9 cellular contexts compared by ENCODE assay signal in the genomic region with DNA sequence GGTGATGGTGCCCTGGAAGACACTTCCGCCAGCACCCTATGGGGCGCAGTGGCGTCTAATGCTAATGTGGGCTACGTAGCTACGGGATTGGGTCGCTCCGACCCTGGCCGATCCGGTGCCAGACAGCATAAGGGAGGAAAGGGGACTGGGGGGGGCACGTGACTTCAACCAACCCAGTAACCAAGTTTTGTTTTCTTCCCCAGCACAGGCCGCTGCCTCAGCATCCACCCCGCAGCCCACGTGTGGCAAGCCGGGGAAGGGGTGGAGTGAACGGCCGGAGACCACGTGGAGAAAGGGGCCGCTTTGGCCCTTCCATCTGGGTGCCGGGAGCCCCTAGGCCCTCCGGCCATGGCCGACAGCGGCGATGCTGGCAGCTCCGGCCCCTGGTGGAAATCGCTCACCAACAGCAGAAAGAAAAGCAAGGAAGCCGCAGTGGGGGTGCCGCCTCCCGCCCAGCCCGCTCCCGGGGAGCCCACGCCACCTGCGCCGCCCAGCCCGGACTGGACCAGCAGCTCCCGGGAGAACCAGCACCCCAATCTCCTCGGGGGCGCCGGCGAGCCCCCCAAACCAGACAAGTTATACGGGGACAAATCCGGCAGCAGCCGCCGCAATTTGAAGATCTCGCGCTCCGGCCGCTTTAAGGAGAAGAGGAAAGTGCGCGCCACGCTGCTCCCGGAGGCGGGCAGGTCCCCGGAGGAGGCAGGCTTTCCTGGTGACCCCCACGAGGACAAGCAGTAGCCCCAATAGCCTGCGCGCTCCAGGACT. TPM values are rescaled to one million over a fixed set of nuclear protein-coding genes. Genes with fewer than 3 reads are reported as not detected.
A peak's percentile ranks its signal among the peaks of the same experiment; 100 is the strongest.
DNase-seq lines count a peak whose midpoint lies in the region; ATAC-seq and TF ChIP-seq lines count a peak whose summit lies in the region.
"Had no signal": no experiment of that assay in that cellular context is flagged by ENCODE, and none has a peak within 500 bp of the region (broad histone marks: within the 10 kb centered on the region; RNA-seq: fewer than 3 reads in every experiment).

No MANE protein-coding gene starts in this region.

- TF ChIP-seq CTCF in cardiac fibroblast (IDR thresholded peaks at IDR 0.05; ENCODE audit: low read depth, low read length), result no peak
- no peak for TF ChIP-seq CTCF in liver (IDR thresholded peaks at IDR 0.05; ENCODE audit: low read depth, low read length, missing input control)

- no peaks in the 10 kb centered on the region for H3K9me3 ChIP-seq in liver (ENCODE audit: control insufficient read depth in 4 of 4, low read length in 3 of 4)
- no peaks in the 10 kb centered on the region for H3K9me3 ChIP-seq in stomach smooth muscle (ENCODE audit: control insufficient read depth in 2 of 2, low read length in 2 of 2)

- no peak for TF ChIP-seq RAD21 in liver (IDR thresholded peaks at IDR 0.05)

- H3K4me3 ChIP-seq in cardiac fibroblast (replicated peaks in 1 of 2; ENCODE audit: low read depth in 2 of 2, low read length in 2 of 2) (peak overlapping the region; percentile 72 to 74), liver (ENCODE audit: low read depth in 1 of 3, low read length in 3 of 3) (peak overlapping the region in 2 of 3 donors; percentile 49 to 65), stomach smooth muscle (ENCODE audit: low read length in 2 of 2) (peak overlapping the region; percentile 26 to 77)

- WGBS in liver, result 5% methylated on average over 56 of the region's 56 CpGs

- ATAC-seq in GM18502 (IDR thresholded peaks at IDR 0.05; ENCODE audit: poor library complexity, unreplicated experiment), result no peak
- no peak for ATAC-seq in GM19463 (IDR thresholded peaks at IDR 0.05; ENCODE audit: unreplicated experiment)

- H3K27me3 ChIP-seq in liver (ENCODE audit: control insufficient read depth in 4 of 4, insufficient read depth in 4 of 4, low read length in 3 of 4) (peaks cover 0 to 15% (median 3%) of the 10 kb centered on the region in 4 donors), stomach smooth muscle (ENCODE audit: control insufficient read depth in 1 of 2, insufficient read depth in 2 of 2, low read length in 2 of 2) (peaks cover 29 to 55% of the 10 kb centered on the region in 2 donors)

- H3K27ac ChIP-seq in liver (ENCODE audit: low read depth in 1 of 2, low read length in 2 of 2) (no peak overlapping the region), stomach smooth muscle (ENCODE audit: low read length) (no peak overlapping the region)

- peaks cover 12 to 45% (median 40%) of the 10 kb centered on the region in 4 donors for H3K4me1 ChIP-seq in liver (ENCODE audit: control insufficient read depth in 4 of 4, insufficient read depth in 4 of 4, low read length in 3 of 4)
- peaks cover 33% of the 10 kb centered on the region for H3K4me1 ChIP-seq in stomach smooth muscle (ENCODE audit: control insufficient read depth, insufficient read depth, low read length)

- H3K9ac ChIP-seq in liver (ENCODE audit: low read depth in 1 of 2, low read length in 2 of 2) (no peak overlapping the region), stomach smooth muscle (ENCODE audit: low read length in 2 of 2) (no peak overlapping the region)

- H3K36me3 ChIP-seq in liver (ENCODE audit: control insufficient read depth in 4 of 4, insufficient read depth in 3 of 4, low read depth in 1 of 4, low read length in 3 of 4) (no peaks in the 10 kb centered on the region), stomach smooth muscle (ENCODE audit: control insufficient read depth in 2 of 2, insufficient read depth in 2 of 2, low read length in 2 of 2) (no peaks in the 10 kb centered on the region)

- DNase-seq in NCI-H2227 (lab: John Stamatoyannopoulos, UW; ENCODE audit: unreplicated experiment) (peak; percentile 14), NCI-H2227 treated with DMSO at 0.1 percent for 48 hours (lab: John Stamatoyannopoulos, UW) (no peak), cardiac fibroblast (ENCODE audit: low read depth in 2 of 2) (peak; percentile 40 to 47), NCI-H774 (lab: John Stamatoyannopoulos, UW) (no peak)
- DNase-seq: NCI-H1105 had no signal

TF ChIP-seq in liver, 16 proteins besides CTCF, POLR2A, EP300 and RAD21:
- TF ChIP-seq EGR1 (IDR thresholded peaks at IDR 0.05; ENCODE audit: low read depth in 2 of 2), result no peak
- TF ChIP-seq RXRA (IDR thresholded peaks at IDR 0.05), result no peak
- TF ChIP-seq GABPA (IDR thresholded peaks at IDR 0.05 in 1 of 2, conservative IDR thresholded peaks at IDR 0.05 in 1 of 2), result no peak
- no peak for TF ChIP-seq FOXA2 (IDR thresholded peaks at IDR 0.05)
- TF ChIP-seq, protein P1, sequence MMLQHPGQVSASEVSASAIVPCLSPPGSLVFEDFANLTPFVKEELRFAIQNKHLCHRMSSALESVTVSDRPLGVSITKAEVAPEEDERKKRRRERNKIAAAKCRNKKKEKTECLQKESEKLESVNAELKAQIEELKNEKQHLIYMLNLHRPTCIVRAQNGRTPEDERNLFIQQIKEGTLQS (IDR thresholded peaks at IDR 0.05), result no peak
- no peak for TF ChIP-seq JUND (IDR thresholded peaks at IDR 0.05)
- TF ChIP-seq FOXA1 (IDR thresholded peaks at IDR 0.05), result no peak
- no peak for TF ChIP-seq HNF4G (IDR thresholded peaks at IDR 0.05)

RNA-seq across cellular contexts. Expression of a gene that starts 2.5 kb away (rescaled TPM):
- under 1 TPM; 0.17 to 0.98 TPM for total RNA-seq in liver
- polyA plus RNA-seq in liver, result under 1 TPM in 1 of 2 donors, not detected in 1; 0.02 TPM

Comparison
In these comparisons a context has a peak if more than half of its experiments do, and no peak if none do; other contexts are left out.
1. DNase-seq: peak in NCI-H2227 (single experiment) and cardiac fibroblast (2 of 2); none in NCI-H2227 treated with DMSO at 0.1 percent for 48 hours (single experiment) and NCI-H774 (single experiment).
2. Peak in every context shown above with its lines, with median percentiles within 50 percentile points of each other: H3K4me3 ChIP-seq.